Comparison of ENCODE assay signal across 8 cellular contexts in the genomic region with DNA sequence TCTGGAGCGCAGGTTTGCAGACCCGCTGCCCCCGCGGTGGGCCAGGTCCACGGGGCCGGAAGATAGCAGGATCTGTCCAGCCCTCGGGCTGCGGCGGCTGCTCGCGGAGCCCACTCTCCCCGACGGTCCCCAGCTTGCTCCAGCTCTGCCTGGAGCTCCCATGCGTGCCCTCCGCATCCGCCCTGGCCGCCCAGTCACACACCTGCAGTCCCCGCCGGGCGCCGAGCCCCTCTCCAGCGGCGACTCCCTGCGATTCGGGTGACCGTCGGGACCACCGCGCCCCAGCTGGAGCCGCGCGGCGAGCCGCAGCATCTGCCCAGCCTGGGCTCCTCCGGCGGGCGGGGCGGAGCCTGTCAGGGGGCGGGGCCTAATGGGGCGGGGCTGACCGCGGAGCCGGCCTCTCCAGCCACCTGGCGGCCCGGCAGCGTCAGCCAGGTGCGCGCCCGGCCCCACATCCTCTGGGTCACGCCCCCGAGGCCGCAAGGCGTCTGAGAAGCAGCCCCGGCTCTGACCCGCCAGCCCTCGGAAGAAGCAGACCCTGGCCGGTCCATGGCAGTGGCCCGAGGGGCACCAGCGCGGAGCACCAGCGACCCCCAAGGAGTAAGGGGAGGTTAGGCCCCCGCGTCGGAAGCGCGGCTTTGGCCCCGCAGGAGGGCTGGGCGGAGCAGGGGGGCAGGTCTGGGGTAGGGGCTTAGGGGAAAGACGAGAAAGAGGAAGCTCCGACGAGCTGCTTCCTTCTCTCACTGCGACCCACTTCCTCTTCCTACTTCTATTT. TPM values are rescaled to one million over a fixed set of nuclear protein-coding genes. Genes with fewer than 3 reads are reported as not detected.
DNase-seq lines count a peak whose midpoint lies in the region; ATAC-seq and TF ChIP-seq lines count a peak whose summit lies in the region.

A gene with protein sequence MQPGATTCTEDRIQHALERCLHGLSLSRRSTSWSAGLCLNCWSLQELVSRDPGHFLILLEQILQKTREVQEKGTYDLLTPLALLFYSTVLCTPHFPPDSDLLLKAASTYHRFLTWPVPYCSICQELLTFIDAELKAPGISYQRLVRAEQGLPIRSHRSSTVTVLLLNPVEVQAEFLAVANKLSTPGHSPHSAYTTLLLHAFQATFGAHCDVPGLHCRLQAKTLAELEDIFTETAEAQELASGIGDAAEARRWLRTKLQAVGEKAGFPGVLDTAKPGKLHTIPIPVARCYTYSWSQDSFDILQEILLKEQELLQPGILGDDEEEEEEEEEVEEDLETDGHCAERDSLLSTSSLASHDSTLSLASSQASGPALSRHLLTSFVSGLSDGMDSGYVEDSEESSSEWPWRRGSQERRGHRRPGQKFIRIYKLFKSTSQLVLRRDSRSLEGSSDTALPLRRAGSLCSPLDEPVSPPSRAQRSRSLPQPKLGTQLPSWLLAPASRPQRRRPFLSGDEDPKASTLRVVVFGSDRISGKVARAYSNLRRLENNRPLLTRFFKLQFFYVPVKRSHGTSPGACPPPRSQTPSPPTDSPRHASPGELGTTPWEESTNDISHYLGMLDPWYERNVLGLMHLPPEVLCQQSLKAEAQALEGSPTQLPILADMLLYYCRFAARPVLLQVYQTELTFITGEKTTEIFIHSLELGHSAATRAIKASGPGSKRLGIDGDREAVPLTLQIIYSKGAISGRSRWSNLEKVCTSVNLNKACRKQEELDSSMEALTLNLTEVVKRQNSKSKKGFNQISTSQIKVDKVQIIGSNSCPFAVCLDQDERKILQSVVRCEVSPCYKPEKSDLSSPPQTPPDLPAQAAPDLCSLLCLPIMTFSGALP (minus strand): TSS at position 314 of the 775 bp plus-strand sequence. CDS start 54,213 bp downstream, outside the sequence.

- CTCF ChIA-PET in OCI-LY7 (lab: Charles Lee; ENCODE audit: unreplicated experiment), result no interaction called here

- intact Hi-C loops in OCI-LY7 (cut with micrococcal nuclease; ENCODE audit: unreplicated experiment), result loop anchor here (10.0 kb wide), 1 partner anchor 331 kb away; a partner anchor contains a TSS

- POLR2A ChIA-PET in OCI-LY7 (lab: Charles Lee), result interaction anchor here (0.6 kb wide), 1 partner anchor 90 kb away, joined by 3 read pairs; no protein-coding TSS in a partner anchor

- H3K4me2 ChIP-seq in OCI-LY7 (ENCODE audit: low read length), result peak within 1 kb of the TSS; percentile 47

- H2AFZ ChIP-seq in OCI-LY7 (ENCODE audit: low read length), result peak within 1 kb of the TSS; percentile 34; the same call in 1 of the 2 replicates

- H3K9me2 ChIP-seq in OCI-LY7 (ENCODE audit: insufficient read depth, low read length), result no peaks in the 10 kb centered on the region

- ATAC-seq in HG02588 (IDR thresholded peaks at IDR 0.05; ENCODE audit: unreplicated experiment), result peak; percentile 66

- H3K9me3 ChIP-seq in OCI-LY7 (ENCODE audit: low read length) (0 out of 2 replicates have a peak, but pooled peaks cover 4% of the 10 kb centered on the region), iPS-20b (ENCODE audit: insufficient read depth, low read depth, low read length) (no peaks in the 10 kb centered on the region)

- H3K36me3 ChIP-seq in OCI-LY7 (ENCODE audit: insufficient read depth, low read length) (no peaks in the 10 kb centered on the region), iPS-20b (ENCODE audit: insufficient read depth, low read depth, low read length) (no peaks in the 10 kb centered on the region)

- peak; percentile 63 for TF ChIP-seq POLR2A in GM10847 (IDR thresholded peaks at IDR 0.05; ENCODE audit: extremely low read depth, insufficient read length)

- BruUV-seq in OCI-LY7 (replicated peaks; lab: Mats Ljungman, UMichigan), result no TSS peak

- DNase-seq in OCI-LY7 (ENCODE audit: low spot score) (peak; percentile 77), DMS79 (lab: John Stamatoyannopoulos, UW) (no peak), LoVo (ENCODE audit: low spot score) (no peak)
- peak; percentile 76 for DNase-seq in activated effector memory CD4-positive, alpha-beta T cell treated with Interleukin-2 at 50 U/mL for 16 hours
- peak; percentile 74 for DNase-seq in stimulated activated CD4-positive, alpha-beta T cell treated with anti-CD3 and anti-CD28 coated beads, Interleukin-2, amount 100 ng/mL, for 4 hours (ENCODE audit: low read depth)

- H3K27ac ChIP-seq in OCI-LY7 (ENCODE audit: low read depth, low read length, poor library complexity, severe bottlenecking) (no peak within 1 kb of the TSS), iPS-20b (ENCODE audit: low read length) (no peak within 1 kb of the TSS)

- H4K20me1 ChIP-seq in OCI-LY7 (ENCODE audit: insufficient read depth, low read length), result no peaks in the 10 kb centered on the region

- H3K27me3 ChIP-seq in iPS-20b (ENCODE audit: insufficient read depth, low read length), result peaks cover 49% of the 10 kb centered on the region

- no peak for TF ChIP-seq CTCF in OCI-LY7 (conservative IDR thresholded peaks at IDR 0.05; ENCODE audit: low read length)

- H3K4me3 ChIP-seq in OCI-LY7 (ENCODE audit: low read depth, low read length, poor library complexity, severe bottlenecking) (peak within 1 kb of the TSS; percentile 65), iPS-20b (ENCODE audit: low read length) (peak within 1 kb of the TSS; percentile 76)

- no peaks in the 10 kb centered on the region for H3K79me2 ChIP-seq in OCI-LY7 (ENCODE audit: insufficient read depth, low read depth, low read length)

- H3K4me1 ChIP-seq in OCI-LY7 (ENCODE audit: insufficient read depth, low read length, poor library complexity, severe bottlenecking) (peaks cover 5% of the 10 kb centered on the region), iPS-20b (ENCODE audit: insufficient read depth, low read length) (no peaks in the 10 kb centered on the region)

- H3K9ac ChIP-seq in iPS-20b (ENCODE audit: low read depth, low read length), result peak within 1 kb of the TSS; percentile 67; the same call in 1 of the 2 replicates

RNA-seq across cellular contexts. Expression of the gene that starts here (rescaled TPM):
- total RNA-seq in OCI-LY7 (2014; rRNA removed; shearing (Covaris generic)), result 0.76 and 1.2 TPM in 2 replicates
- 0.68 and 1.5 TPM in 2 replicates for total RNA-seq in OCI-LY7 (2022)

Comparison
In these comparisons a context has a peak if more than half of its experiments do, and no peak if none do; other contexts are left out.
1. DNase-seq: peak in OCI-LY7 (single experiment), activated effector memory CD4-positive, alpha-beta T cell treated with Interleukin-2 at 50 U/mL for 16 hours (single experiment) and stimulated activated CD4-positive, alpha-beta T cell treated with anti-CD3 and anti-CD28 coated beads, Interleukin-2, amount 100 ng/mL, for 4 hours (single experiment); none in DMS79 (single experiment) and LoVo (single experiment).